ENCODE assay signal across 17 cellular contexts in the genomic region with DNA sequence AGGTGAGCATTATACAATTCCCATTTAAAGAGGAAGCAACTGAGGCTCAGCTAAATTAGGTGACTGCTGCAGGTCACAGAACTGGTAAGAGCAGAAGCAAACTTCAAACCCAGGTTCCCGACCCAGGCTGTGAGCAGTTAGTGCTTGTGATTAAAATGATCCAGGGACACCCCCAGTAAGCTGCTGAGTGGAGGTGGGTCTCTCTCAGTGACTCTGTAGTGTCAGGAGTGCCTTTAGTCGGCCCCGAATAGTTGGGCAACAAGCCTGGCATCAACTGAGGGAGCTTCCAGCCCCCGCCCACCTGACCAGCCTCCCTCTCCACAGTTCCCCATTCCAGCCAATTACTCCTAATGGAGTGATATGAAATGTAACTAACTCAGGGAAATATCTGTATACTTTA.
DNase-seq lines count a peak whose midpoint lies in the region; ATAC-seq and TF ChIP-seq lines count a peak whose summit lies in the region.
"Had no signal": no experiment of that assay in that cellular context is flagged by ENCODE, and none has a peak within 500 bp of the region (broad histone marks: within the 10 kb centered on the region; RNA-seq: fewer than 3 reads in every experiment).

No MANE protein-coding gene starts in this region.

- intact Hi-C loops in upper lobe of right lung (cut with DNase I), result no loop called here

- no peaks in the 10 kb centered on the region for H3K9me3 ChIP-seq in RWPE2 (ENCODE audit: severe bottlenecking)
- no peaks in the 10 kb centered on the region for H3K9me3 ChIP-seq in upper lobe of right lung
- H3K9me3 ChIP-seq: BLaER1 treated with 17β-estradiol and CSF1 and Interleukin-3, amounts not matched to agents 10 nM and 100 nM; HAP-1 had no signal

- H3K4me3 ChIP-seq in RWPE2 (ENCODE audit: severe bottlenecking) (no peak overlapping the region), upper lobe of right lung (no peak overlapping the region)
- H3K4me3 ChIP-seq: BLaER1 treated with 17β-estradiol and CSF1 and Interleukin-3, amounts not matched to agents 10 nM and 100 nM; GM23248; HAP-1 had no signal

- no peak overlapping the region for H3K27ac ChIP-seq in RWPE2 (ENCODE audit: poor library complexity, severe bottlenecking)
- no peak overlapping the region for H3K27ac ChIP-seq in upper lobe of right lung
- H3K27ac ChIP-seq: BLaER1 treated with 17β-estradiol and CSF1 and Interleukin-3, amounts not matched to agents 10 nM and 100 nM; GM23248 had no signal

- DNase-seq in CD1c-positive myeloid dendritic cell (ENCODE audit: extremely low spot score), result peak; percentile 34
- DNase-seq in RWPE2 (ENCODE audit: low spot score), result peak; percentile 46
- peak; percentile 34 for DNase-seq in islet precursor cell
- DNase-seq in upper lobe of right lung, result no peak
- no peak for DNase-seq in activated CD4-positive, alpha-beta T cell treated with anti-CD3 and anti-CD28 coated beads, Interleukin-2, amount 50 U/mL, for 4 hours
- DNase-seq in RKO (ENCODE audit: low spot score), result no peak
- no peak for DNase-seq in NCI-H2081 treated with DMSO at 0.1 percent for 48 hours (lab: John Stamatoyannopoulos, UW)
- DNase-seq: CD4-positive, CD25-positive, alpha-beta regulatory T cell; CD8-positive, alpha-beta memory T cell; COR-L47; DMS 273 treated with DMSO at 0.1 percent for 48 hours; DMS53; DND-41; EL; GM23248 had no signal

- TF ChIP-seq CTCF in RWPE2 (IDR thresholded peaks at IDR 0.05; ENCODE audit: poor library complexity, severe bottlenecking) (no peak), upper lobe of right lung (IDR thresholded peaks at IDR 0.05) (no peak)

- ATAC-seq in RWPE2 (ENCODE audit: low read depth) (no peak), upper lobe of right lung (peak; percentile 45)

- H3K27me3 ChIP-seq in RWPE2 (ENCODE audit: insufficient read depth, poor library complexity, severe bottlenecking) (no peaks in the 10 kb centered on the region), upper lobe of right lung (no peaks in the 10 kb centered on the region)
- H3K27me3 ChIP-seq: BLaER1 treated with 17β-estradiol and CSF1 and Interleukin-3, amounts not matched to agents 10 nM and 100 nM had no signal

- H3K4me1 ChIP-seq in RWPE2 (ENCODE audit: insufficient read depth, poor library complexity, severe bottlenecking), result peaks cover 7% of the 10 kb centered on the region
- H3K4me1 ChIP-seq in upper lobe of right lung, result peaks cover 4% of the 10 kb centered on the region
- H3K4me1 ChIP-seq: HAP-1 had no signal

- H3K36me3 ChIP-seq in RWPE2 (ENCODE audit: low read depth), result no peaks in the 10 kb centered on the region
- no peaks in the 10 kb centered on the region for H3K36me3 ChIP-seq in upper lobe of right lung
- H3K36me3 ChIP-seq: BLaER1 treated with 17β-estradiol and CSF1 and Interleukin-3, amounts not matched to agents 10 nM and 100 nM; HAP-1 had no signal

Comparison
In these comparisons a context has a peak if more than half of its experiments do, and no peak if none do; other contexts are left out.
1. DNase-seq: peak in CD1c-positive myeloid dendritic cell (single experiment), RWPE2 (single experiment) and islet precursor cell (single experiment); none in upper lobe of right lung (single experiment), activated CD4-positive, alpha-beta T cell treated with anti-CD3 and anti-CD28 coated beads, Interleukin-2, amount 50 U/mL, for 4 hours (0 of 2), RKO (single experiment) and NCI-H2081 treated with DMSO at 0.1 percent for 48 hours (single experiment).